In genomic region chr16:13913374-13914292, GRCh38 we compare ENCODE assay signal across 20 cellular contexts.
"Had no signal": no experiment of that assay in that cellular context is flagged by ENCODE, and none has a peak within 500 bp of the region (broad histone marks: within the 10 kb centered on the region; RNA-seq: fewer than 3 reads in every experiment).

No MANE protein-coding gene starts in this region.

- DNase-seq: activated CD4-positive, alpha-beta memory T cell treated with anti-CD3 and anti-CD28 coated beads, Interleukin-2, amount 10 ng/mL, durations not matched to agents 7 days and 5 days; activated CD4-positive, alpha-beta T cell treated with anti-CD3 and anti-CD28 coated beads, Interleukin-2, amount 10 ng/mL, durations not matched to agents 24 days and 14 days; activated CD4-positive, CD25-positive, alpha-beta regulatory T cell treated with anti-CD3 and anti-CD28 coated beads, Interleukin-2, amount 50 U/mL, for 72 hours; activated T-cell treated with anti-CD3 and anti-CD28 coated beads, Interleukin-2, amount 50 U/mL, for 4 hours; dermis blood vessel endothelial cell; effector CD4-positive, alpha-beta T cell; esophagus squamous epithelium; foreskin melanocyte; heart right ventricle; left lung; naive thymus-derived CD8-positive, alpha-beta T cell; occipital lobe; stimulated activated CD4-positive, alpha-beta T cell treated with anti-CD3 and anti-CD28 coated beads, Interleukin-2, amount 100 ng/mL, for 48 hours; stimulated activated naive CD4-positive, alpha-beta T cell treated with Interleukin-2 at 50 U/mL for 16 hours; T-helper 2 cell had no signal

- ATAC-seq: activated T-cell treated with anti-CD3 and anti-CD28 coated beads, Interleukin-2, amount 50 U/mL, for 4 hours; activated T-helper 17 cell treated with anti-CD3 and anti-CD28 coated beads, Interleukin-2, amount 50 U/mL, for 72 hours; left lung; naive thymus-derived CD8-positive, alpha-beta T cell had no signal

- H3K27me3 ChIP-seq: esophagus squamous epithelium, heart right ventricle, left lung, right atrium auricular region, tibial nerve had no signal

- H2AFZ ChIP-seq: parathyroid adenoma had no signal

- H3K79me2 ChIP-seq: parathyroid adenoma had no signal

- FAIRE-seq: colon had no signal

- H3K27ac ChIP-seq: left lung, parathyroid adenoma, tibial nerve had no signal

- H3K9ac ChIP-seq: parathyroid adenoma had no signal

- H3K4me1 ChIP-seq: left lung, tibial nerve had no signal

- H3K36me3 ChIP-seq: esophagus squamous epithelium, heart right ventricle, left lung, right atrium auricular region, tibial nerve had no signal

- H3K9me3 ChIP-seq: esophagus squamous epithelium, left lung had no signal

- H3K4me3 ChIP-seq: esophagus squamous epithelium, heart right ventricle, left lung, right atrium auricular region, tibial nerve had no signal
